Comparison of ENCODE assay signal across 25 cellular contexts in genomic region chr10:80266513-80266863, GRCh38. TPM values are rescaled to one million over a fixed set of nuclear protein-coding genes. Genes with fewer than 3 reads are reported as not detected.
"Had no signal": no experiment of that assay in that cellular context is flagged by ENCODE, and none has a peak within 500 bp of the region (broad histone marks: within the 10 kb centered on the region; RNA-seq: fewer than 3 reads in every experiment).

No MANE protein-coding gene starts in this region.

- H3K27ac ChIP-seq: epithelial cell of prostate, heart left ventricle, left lung, skin epidermis, transverse colon had no signal

- DNase-seq: activated CD4-positive, alpha-beta T cell treated with anti-CD3 and anti-CD28 coated beads, Interleukin-2, amount 50 U/mL, for 4 hours; activated CD8-positive, alpha-beta memory T cell treated with anti-CD3 and anti-CD28 coated beads for 24 hours; activated CD8-positive, alpha-beta memory T cell treated with anti-CD3 and anti-CD28 coated beads, Interleukin-2, amount 50 U/mL, for 4 hours; activated naive CD4-positive, alpha-beta T cell treated with anti-CD3 and anti-CD28 coated beads for 36 hours; activated naive CD8-positive, alpha-beta T cell treated with anti-CD3 and anti-CD28 coated beads, Interleukin-2, amount 10 ng/mL, durations not matched to agents 7 days and 5 days; activated T-cell treated with anti-CD3 and anti-CD28 coated beads, Interleukin-2, amount 50 U/mL, for 48 hours; amniotic stem cell; cerebellar nuclear complex; cortex of kidney; heart left ventricle; kidney; left lung; nucleus accumbens; stimulated activated CD4-positive, alpha-beta T cell treated with anti-CD3 and anti-CD28 coated beads, Interleukin-2, amount 100 ng/mL, for 24 hours; stimulated activated naive CD8-positive, alpha-beta T cell treated with anti-CD3 and anti-CD28 coated beads, Interleukin-15, amount 100 ng/mL, for 72 hours; transverse colon had no signal

- H3K9me3 ChIP-seq: left lung, transverse colon had no signal

- H3K36me3 Mint-ChIP-seq: activated naive CD8-positive, alpha-beta T cell treated with anti-CD3 and anti-CD28 coated beads, Interleukin-2, amount 10 ng/mL, durations not matched to agents 7 days and 5 days; natural killer cell treated with Interleukin-12 subunit alpha and Interleukin-12 subunit beta and Interleukin-15 and Interleukin-18, amount 100 ng/mL, for 72 hours; stimulated activated effector memory CD8-positive, alpha-beta T cell treated with anti-CD3 and anti-CD28 coated beads, Interleukin-12 subunit alpha, Interleukin-12 subunit beta, amount 100 ng/mL, for 72 hours had no signal

- H3K9me3 Mint-ChIP-seq: natural killer cell treated with Interleukin-12 subunit alpha and Interleukin-12 subunit beta and Interleukin-15 and Interleukin-18, amount 100 ng/mL, for 72 hours; T-helper 2 cell treated with Interferon-gamma antibody and Interleukin-4, amounts not matched to agents 5 μg/mL and 100 μg/mL, for 36 hours had no signal

- H3K27ac Mint-ChIP-seq: activated naive CD4-positive, alpha-beta T cell treated with anti-CD3 and anti-CD28 coated beads for 36 hours; activated naive CD8-positive, alpha-beta T cell treated with anti-CD3 and anti-CD28 coated beads, Interleukin-2, amount 10 ng/mL, durations not matched to agents 7 days and 5 days; natural killer cell treated with Interleukin-12 subunit alpha and Interleukin-12 subunit beta and Interleukin-15 and Interleukin-18, amount 100 ng/mL, for 72 hours; stimulated activated effector memory CD8-positive, alpha-beta T cell treated with anti-CD3 and anti-CD28 coated beads, Interleukin-12 subunit alpha, Interleukin-12 subunit beta, amount 100 ng/mL, for 72 hours; stimulated activated naive CD8-positive, alpha-beta T cell treated with anti-CD3 and anti-CD28 coated beads, Interleukin-15, amount 100 ng/mL, for 72 hours; T-helper 2 cell treated with Interferon-gamma antibody and Interleukin-4, amounts not matched to agents 5 μg/mL and 100 μg/mL, for 36 hours; WTC11 had no signal

- H3K4me1 Mint-ChIP-seq: stimulated activated effector memory CD8-positive, alpha-beta T cell treated with anti-CD3 and anti-CD28 coated beads, Interleukin-12 subunit alpha, Interleukin-12 subunit beta, amount 100 ng/mL, for 72 hours had no signal

- H3K4me3 ChIP-seq: heart left ventricle, left lung, skin epidermis, transverse colon had no signal

- H3K27me3 ChIP-seq: heart left ventricle, left lung, transverse colon had no signal

- ATAC-seq: left lung had no signal

- H3K4me3 Mint-ChIP-seq: activated naive CD4-positive, alpha-beta T cell treated with anti-CD3 and anti-CD28 coated beads for 36 hours; activated naive CD8-positive, alpha-beta T cell treated with anti-CD3 and anti-CD28 coated beads, Interleukin-2, amount 10 ng/mL, durations not matched to agents 7 days and 5 days; natural killer cell treated with Interleukin-12 subunit alpha and Interleukin-12 subunit beta and Interleukin-15 and Interleukin-18, amount 100 ng/mL, for 72 hours; stimulated activated effector memory CD8-positive, alpha-beta T cell treated with anti-CD3 and anti-CD28 coated beads, Interleukin-12 subunit alpha, Interleukin-12 subunit beta, amount 100 ng/mL, for 72 hours; stimulated activated naive CD8-positive, alpha-beta T cell treated with anti-CD3 and anti-CD28 coated beads, Interleukin-15, amount 100 ng/mL, for 72 hours; T-helper 2 cell treated with Interferon-gamma antibody and Interleukin-4, amounts not matched to agents 5 μg/mL and 100 μg/mL, for 36 hours; WTC11 had no signal

- H3K36me3 ChIP-seq: heart left ventricle, left lung, transverse colon had no signal

- H3K4me1 ChIP-seq: left lung, transverse colon had no signal

RNA-seq across cellular contexts. Expression of gene MAT1A, which starts 23.0 kb away (rescaled TPM):
- total RNA-seq: activated naive CD4-positive, alpha-beta T cell treated with anti-CD3 and anti-CD28 coated beads for 36 hours; activated naive CD8-positive, alpha-beta T cell treated with anti-CD3 and anti-CD28 coated beads, Interleukin-2, amount 10 ng/mL, durations not matched to agents 7 days and 5 days; bronchial epithelial cell; fibroblast of villous mesenchyme; lung microvascular endothelial cell; natural killer cell treated with Interleukin-12 subunit alpha and Interleukin-12 subunit beta and Interleukin-15 and Interleukin-18, amount 100 ng/mL, for 72 hours had no signal
- polyA plus RNA-seq: heart left ventricle had no signal
